In the genomic region with DNA sequence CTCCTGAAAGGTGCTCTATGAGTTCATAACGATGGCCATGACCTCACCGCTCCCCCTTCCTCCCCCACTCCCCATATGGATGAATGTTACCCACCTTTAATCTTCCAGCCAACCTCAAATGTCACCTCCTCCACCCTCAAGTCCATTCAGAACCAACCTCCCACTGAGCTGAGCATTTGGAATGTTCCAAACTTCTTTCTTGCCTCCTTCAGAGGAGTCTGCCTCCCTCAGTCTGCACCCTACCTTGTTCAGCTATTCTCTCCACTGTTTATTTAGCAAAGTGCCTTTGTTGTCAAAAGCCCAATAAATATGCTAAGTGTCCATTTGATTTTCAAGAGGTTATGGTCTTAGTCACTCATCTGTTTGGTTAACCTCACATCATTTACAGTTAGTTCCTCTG, we compare ENCODE assay signal across 1 cellular context.
TF ChIP-seq lines count a peak whose summit lies in the region.

No MANE protein-coding gene starts in this region.

TF ChIP-seq in HEK293, 187 proteins besides CTCF, POLR2A, EP300 and RAD21 (continued from another document):
- TF ChIP-seq, protein P1, sequence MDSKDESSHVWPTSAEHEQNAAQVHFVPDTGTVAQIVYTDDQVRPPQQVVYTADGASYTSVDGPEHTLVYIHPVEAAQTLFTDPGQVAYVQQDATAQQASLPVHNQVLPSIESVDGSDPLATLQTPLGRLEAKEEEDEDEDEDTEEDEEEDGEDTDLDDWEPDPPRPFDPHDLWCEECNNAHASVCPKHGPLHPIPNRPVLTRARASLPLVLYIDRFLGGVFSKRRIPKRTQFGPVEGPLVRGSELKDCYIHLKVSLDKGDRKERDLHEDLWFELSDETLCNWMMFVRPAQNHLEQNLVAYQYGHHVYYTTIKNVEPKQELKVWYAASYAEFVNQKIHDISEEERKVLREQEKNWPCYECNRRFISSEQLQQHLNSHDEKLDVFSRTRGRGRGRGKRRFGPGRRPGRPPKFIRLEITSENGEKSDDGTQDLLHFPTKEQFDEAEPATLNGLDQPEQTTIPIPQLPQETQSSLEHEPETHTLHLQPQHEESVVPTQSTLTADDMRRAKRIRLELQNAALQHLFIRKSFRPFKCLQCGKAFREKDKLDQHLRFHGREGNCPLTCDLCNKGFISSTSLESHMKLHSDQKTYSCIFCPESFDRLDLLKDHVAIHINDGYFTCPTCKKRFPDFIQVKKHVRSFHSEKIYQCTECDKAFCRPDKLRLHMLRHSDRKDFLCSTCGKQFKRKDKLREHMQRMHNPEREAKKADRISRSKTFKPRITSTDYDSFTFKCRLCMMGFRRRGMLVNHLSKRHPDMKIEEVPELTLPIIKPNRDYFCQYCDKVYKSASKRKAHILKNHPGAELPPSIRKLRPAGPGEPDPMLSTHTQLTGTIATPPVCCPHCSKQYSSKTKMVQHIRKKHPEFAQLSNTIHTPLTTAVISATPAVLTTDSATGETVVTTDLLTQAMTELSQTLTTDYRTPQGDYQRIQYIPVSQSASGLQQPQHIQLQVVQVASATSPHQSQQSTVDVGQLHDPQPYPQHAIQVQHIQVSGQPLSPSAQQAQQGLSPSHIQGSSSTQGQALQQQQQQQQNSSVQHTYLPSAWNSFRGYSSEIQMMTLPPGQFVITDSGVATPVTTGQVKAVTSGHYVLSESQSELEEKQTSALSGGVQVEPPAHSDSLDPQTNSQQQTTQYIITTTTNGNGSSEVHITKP (tag by site-specific recombination; IDR thresholded peaks at IDR 0.05), result peak; percentile 87
- TF ChIP-seq PRDM4 (tag by site-specific recombination; IDR thresholded peaks at IDR 0.05) (0 out of 2 replicates have a peak, but pooled peaks have one; percentile 14), ZNF600 (tag by site-specific recombination; IDR thresholded peaks at IDR 0.05) (peak; percentile 43; the same call in 1 of the 2 replicates), ZNF692 (tag by site-specific recombination; IDR thresholded peaks at IDR 0.05) (no peak), GLIS1 (tag by site-specific recombination; IDR thresholded peaks at IDR 0.05) (peak; percentile 95), KLF7 (tag by site-specific recombination; IDR thresholded peaks at IDR 0.05; ENCODE audit: borderline replicate concordance) (no peak), ZNF398 (tag by site-specific recombination; IDR thresholded peaks at IDR 0.05) (peak; percentile 66), EGR2 (tag by site-specific recombination; IDR thresholded peaks at IDR 0.05; ENCODE audit: low read depth) (peak; percentile 78; the same call in 1 of the 2 replicates), ZNF350 (tag by site-specific recombination; IDR thresholded peaks at IDR 0.05) (no peak), ZNF629 (tag by site-specific recombination; IDR thresholded peaks at IDR 0.05) (peak; percentile 57; the same call in 1 of the 2 replicates), ZFHX2 (tag by site-specific recombination; conservative IDR thresholded peaks at IDR 0.05) (peak; percentile 76), HOXC10 (CRISPR knock-in tag; IDR thresholded peaks at IDR 0.05) (no peak)
- TF ChIP-seq, protein P2, sequence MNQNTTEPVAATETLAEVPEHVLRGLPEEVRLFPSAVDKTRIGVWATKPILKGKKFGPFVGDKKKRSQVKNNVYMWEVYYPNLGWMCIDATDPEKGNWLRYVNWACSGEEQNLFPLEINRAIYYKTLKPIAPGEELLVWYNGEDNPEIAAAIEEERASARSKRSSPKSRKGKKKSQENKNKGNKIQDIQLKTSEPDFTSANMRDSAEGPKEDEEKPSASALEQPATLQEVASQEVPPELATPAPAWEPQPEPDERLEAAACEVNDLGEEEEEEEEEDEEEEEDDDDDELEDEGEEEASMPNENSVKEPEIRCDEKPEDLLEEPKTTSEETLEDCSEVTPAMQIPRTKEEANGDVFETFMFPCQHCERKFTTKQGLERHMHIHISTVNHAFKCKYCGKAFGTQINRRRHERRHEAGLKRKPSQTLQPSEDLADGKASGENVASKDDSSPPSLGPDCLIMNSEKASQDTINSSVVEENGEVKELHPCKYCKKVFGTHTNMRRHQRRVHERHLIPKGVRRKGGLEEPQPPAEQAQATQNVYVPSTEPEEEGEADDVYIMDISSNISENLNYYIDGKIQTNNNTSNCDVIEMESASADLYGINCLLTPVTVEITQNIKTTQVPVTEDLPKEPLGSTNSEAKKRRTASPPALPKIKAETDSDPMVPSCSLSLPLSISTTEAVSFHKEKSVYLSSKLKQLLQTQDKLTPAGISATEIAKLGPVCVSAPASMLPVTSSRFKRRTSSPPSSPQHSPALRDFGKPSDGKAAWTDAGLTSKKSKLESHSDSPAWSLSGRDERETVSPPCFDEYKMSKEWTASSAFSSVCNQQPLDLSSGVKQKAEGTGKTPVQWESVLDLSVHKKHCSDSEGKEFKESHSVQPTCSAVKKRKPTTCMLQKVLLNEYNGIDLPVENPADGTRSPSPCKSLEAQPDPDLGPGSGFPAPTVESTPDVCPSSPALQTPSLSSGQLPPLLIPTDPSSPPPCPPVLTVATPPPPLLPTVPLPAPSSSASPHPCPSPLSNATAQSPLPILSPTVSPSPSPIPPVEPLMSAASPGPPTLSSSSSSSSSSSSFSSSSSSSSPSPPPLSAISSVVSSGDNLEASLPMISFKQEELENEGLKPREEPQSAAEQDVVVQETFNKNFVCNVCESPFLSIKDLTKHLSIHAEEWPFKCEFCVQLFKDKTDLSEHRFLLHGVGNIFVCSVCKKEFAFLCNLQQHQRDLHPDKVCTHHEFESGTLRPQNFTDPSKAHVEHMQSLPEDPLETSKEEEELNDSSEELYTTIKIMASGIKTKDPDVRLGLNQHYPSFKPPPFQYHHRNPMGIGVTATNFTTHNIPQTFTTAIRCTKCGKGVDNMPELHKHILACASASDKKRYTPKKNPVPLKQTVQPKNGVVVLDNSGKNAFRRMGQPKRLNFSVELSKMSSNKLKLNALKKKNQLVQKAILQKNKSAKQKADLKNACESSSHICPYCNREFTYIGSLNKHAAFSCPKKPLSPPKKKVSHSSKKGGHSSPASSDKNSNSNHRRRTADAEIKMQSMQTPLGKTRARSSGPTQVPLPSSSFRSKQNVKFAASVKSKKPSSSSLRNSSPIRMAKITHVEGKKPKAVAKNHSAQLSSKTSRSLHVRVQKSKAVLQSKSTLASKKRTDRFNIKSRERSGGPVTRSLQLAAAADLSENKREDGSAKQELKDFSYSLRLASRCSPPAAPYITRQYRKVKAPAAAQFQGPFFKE (tag by site-specific recombination; IDR thresholded peaks at IDR 0.05; ENCODE audit: borderline replicate concordance), result no peak
